ENCODE assay signal across 17 cellular contexts in genomic region chr6:141260627-141261015, GRCh38.
A peak's percentile ranks its signal among the peaks of the same experiment; 100 is the strongest.
DNase-seq lines count a peak whose midpoint lies in the region; ATAC-seq, FAIRE-seq and TF ChIP-seq lines count a peak whose summit lies in the region.
"Had no signal": no experiment of that assay in that cellular context is flagged by ENCODE, and none has a peak within 500 bp of the region (broad histone marks: within the 10 kb centered on the region; RNA-seq: fewer than 3 reads in every experiment).

No MANE protein-coding gene starts in this region.

- H3K4me3 ChIP-seq in coronary artery: no peak overlapping the region
- H3K4me3 ChIP-seq: BLaER1, HAP-1 had no signal

- H3K4me3 Mint-ChIP-seq in natural killer cell treated with Interleukin-12 subunit alpha and Interleukin-12 subunit beta and Interleukin-15 and Interleukin-18, amount 100 ng/mL, for 72 hours: no peak overlapping the region
- H3K4me3 Mint-ChIP-seq: CD8-positive, alpha-beta T cell had no signal

- TF ChIP-seq CTCF in coronary artery (IDR thresholded peaks at IDR 0.05): no peak

- H3K4me1 Mint-ChIP-seq in natural killer cell treated with Interleukin-12 subunit alpha and Interleukin-12 subunit beta and Interleukin-15 and Interleukin-18, amount 100 ng/mL, for 72 hours (ENCODE audit: low read depth in 2 of 2): no peaks in the 10 kb centered on the region

- DNase-seq in Right ventricle myocardium inferior (ENCODE audit: missing footprints) (peak; percentile 44), left ventricle myocardium superior (no peak), SK-N-DZ (ENCODE audit: low spot score) (peak; percentile 4), urothelium cell line (ENCODE audit: low spot score) (no peak), coronary artery (ENCODE audit: low spot score) (no peak)
- no peak for DNase-seq in natural killer cell treated with Interleukin-12 subunit alpha and Interleukin-12 subunit beta and Interleukin-15 and Interleukin-18, amount 100 ng/mL, for 72 hours (ENCODE audit: low spot score)
- no peak for DNase-seq in activated T-cell treated with anti-CD3 and anti-CD28 coated beads, Interleukin-2, amount 50 U/mL, for 48 hours
- DNase-seq: CD8-positive, alpha-beta T cell; DMS79; NCI-H1105 treated with DMSO at 0.1 percent for 48 hours; NCI-H187; NCI-H345; NCI-H526 had no signal

- no peaks in the 10 kb centered on the region for H3K9me3 Mint-ChIP-seq in natural killer cell treated with Interleukin-12 subunit alpha and Interleukin-12 subunit beta and Interleukin-15 and Interleukin-18, amount 100 ng/mL, for 72 hours
- H3K9me3 Mint-ChIP-seq: CD8-positive, alpha-beta T cell had no signal

- no peak overlapping the region for H3K27ac ChIP-seq in coronary artery
- H3K27ac ChIP-seq: BLaER1 had no signal

- intact Hi-C loops in Right ventricle myocardium inferior (cut with DNase I) (loop anchor here (5.0 kb wide), 1 partner anchor 142 kb away; no protein-coding TSS in a partner anchor), left ventricle myocardium superior (cut with micrococcal nuclease) (no loop called here)

- peak; percentile 32 for ATAC-seq in Right ventricle myocardium inferior
- ATAC-seq in left ventricle myocardium superior: no peak
- peak; percentile 36 to 61 for ATAC-seq in natural killer cell treated with Interleukin-12 subunit alpha and Interleukin-12 subunit beta and Interleukin-15 and Interleukin-18, amount 100 ng/mL, for 72 hours
- no peak for ATAC-seq in HG03469 (IDR thresholded peaks at IDR 0.05; ENCODE audit: unreplicated experiment)
- ATAC-seq: CD8-positive, alpha-beta T cell had no signal

- H3K27ac Mint-ChIP-seq in natural killer cell treated with Interleukin-12 subunit alpha and Interleukin-12 subunit beta and Interleukin-15 and Interleukin-18, amount 100 ng/mL, for 72 hours: no peak overlapping the region
- H3K27ac Mint-ChIP-seq: CD8-positive, alpha-beta T cell had no signal

- H3K27me3 Mint-ChIP-seq in natural killer cell treated with Interleukin-12 subunit alpha and Interleukin-12 subunit beta and Interleukin-15 and Interleukin-18, amount 100 ng/mL, for 72 hours: no peaks in the 10 kb centered on the region

- FAIRE-seq in urothelium cell line (lab: Jason Lieb, UNC): peak; percentile 50
- FAIRE-seq: D721Med had no signal

- no peaks in the 10 kb centered on the region for H3K36me3 Mint-ChIP-seq in natural killer cell treated with Interleukin-12 subunit alpha and Interleukin-12 subunit beta and Interleukin-15 and Interleukin-18, amount 100 ng/mL, for 72 hours
- H3K36me3 Mint-ChIP-seq: CD8-positive, alpha-beta T cell had no signal

Comparison
In these comparisons a context has a peak if more than half of its experiments do, and no peak if none do; other contexts are left out.
1. ATAC-seq: peak in Right ventricle myocardium inferior (single experiment) and natural killer cell treated with Interleukin-12 subunit alpha and Interleukin-12 subunit beta and Interleukin-15 and Interleukin-18, amount 100 ng/mL, for 72 hours (2 of 2); none in left ventricle myocardium superior (single experiment) and HG03469 (single experiment).
2. DNase-seq: peak in Right ventricle myocardium inferior (single experiment) and SK-N-DZ (single experiment); none in left ventricle myocardium superior (single experiment), natural killer cell treated with Interleukin-12 subunit alpha and Interleukin-12 subunit beta and Interleukin-15 and Interleukin-18, amount 100 ng/mL, for 72 hours (single experiment), urothelium cell line (single experiment), activated T-cell treated with anti-CD3 and anti-CD28 coated beads, Interleukin-2, amount 50 U/mL, for 48 hours (0 of 2) and coronary artery (single experiment).